1 cellular context compared by ENCODE assay signal in the genomic region with DNA sequence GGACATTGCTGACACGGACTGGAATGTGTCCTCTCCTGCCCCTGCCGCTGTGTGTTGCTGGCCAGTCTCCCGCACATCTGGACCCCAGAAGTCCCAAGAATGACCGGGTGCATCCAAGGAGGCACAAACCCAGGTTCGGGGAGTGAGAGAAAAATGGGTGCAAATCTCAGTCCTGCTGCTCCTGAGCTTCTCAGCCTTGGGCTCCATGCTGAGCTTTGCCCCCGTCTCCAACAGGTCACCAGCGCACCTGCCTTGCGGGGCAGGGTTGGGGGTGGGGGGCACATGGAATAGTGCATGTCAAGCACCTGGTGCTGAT.
TF ChIP-seq lines count a peak whose summit lies in the region.

No MANE protein-coding gene starts in this region.

TF ChIP-seq in GM23338, 12 proteins besides CTCF, POLR2A, EP300 and RAD21 (continued from another document):
- TF ChIP-seq ZNF114 (CRISPR knock-in tag; IDR thresholded peaks at IDR 0.05) (no peak), ZNF331 (CRISPR knock-in tag; IDR thresholded peaks at IDR 0.05; ENCODE audit: low read depth) (no peak), EZH2phosphoT487 (IDR thresholded peaks at IDR 0.05; ENCODE audit: unreplicated experiment) (no peak), STAT1 (IDR thresholded peaks at IDR 0.05; ENCODE audit: unreplicated experiment) (no peak)
- TF ChIP-seq, protein P1, sequence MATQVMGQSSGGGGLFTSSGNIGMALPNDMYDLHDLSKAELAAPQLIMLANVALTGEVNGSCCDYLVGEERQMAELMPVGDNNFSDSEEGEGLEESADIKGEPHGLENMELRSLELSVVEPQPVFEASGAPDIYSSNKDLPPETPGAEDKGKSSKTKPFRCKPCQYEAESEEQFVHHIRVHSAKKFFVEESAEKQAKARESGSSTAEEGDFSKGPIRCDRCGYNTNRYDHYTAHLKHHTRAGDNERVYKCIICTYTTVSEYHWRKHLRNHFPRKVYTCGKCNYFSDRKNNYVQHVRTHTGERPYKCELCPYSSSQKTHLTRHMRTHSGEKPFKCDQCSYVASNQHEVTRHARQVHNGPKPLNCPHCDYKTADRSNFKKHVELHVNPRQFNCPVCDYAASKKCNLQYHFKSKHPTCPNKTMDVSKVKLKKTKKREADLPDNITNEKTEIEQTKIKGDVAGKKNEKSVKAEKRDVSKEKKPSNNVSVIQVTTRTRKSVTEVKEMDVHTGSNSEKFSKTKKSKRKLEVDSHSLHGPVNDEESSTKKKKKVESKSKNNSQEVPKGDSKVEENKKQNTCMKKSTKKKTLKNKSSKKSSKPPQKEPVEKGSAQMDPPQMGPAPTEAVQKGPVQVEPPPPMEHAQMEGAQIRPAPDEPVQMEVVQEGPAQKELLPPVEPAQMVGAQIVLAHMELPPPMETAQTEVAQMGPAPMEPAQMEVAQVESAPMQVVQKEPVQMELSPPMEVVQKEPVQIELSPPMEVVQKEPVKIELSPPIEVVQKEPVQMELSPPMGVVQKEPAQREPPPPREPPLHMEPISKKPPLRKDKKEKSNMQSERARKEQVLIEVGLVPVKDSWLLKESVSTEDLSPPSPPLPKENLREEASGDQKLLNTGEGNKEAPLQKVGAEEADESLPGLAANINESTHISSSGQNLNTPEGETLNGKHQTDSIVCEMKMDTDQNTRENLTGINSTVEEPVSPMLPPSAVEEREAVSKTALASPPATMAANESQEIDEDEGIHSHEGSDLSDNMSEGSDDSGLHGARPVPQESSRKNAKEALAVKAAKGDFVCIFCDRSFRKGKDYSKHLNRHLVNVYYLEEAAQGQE (IDR thresholded peaks at IDR 0.05; ENCODE audit: unreplicated experiment), result no peak
- TF ChIP-seq, protein P2, sequence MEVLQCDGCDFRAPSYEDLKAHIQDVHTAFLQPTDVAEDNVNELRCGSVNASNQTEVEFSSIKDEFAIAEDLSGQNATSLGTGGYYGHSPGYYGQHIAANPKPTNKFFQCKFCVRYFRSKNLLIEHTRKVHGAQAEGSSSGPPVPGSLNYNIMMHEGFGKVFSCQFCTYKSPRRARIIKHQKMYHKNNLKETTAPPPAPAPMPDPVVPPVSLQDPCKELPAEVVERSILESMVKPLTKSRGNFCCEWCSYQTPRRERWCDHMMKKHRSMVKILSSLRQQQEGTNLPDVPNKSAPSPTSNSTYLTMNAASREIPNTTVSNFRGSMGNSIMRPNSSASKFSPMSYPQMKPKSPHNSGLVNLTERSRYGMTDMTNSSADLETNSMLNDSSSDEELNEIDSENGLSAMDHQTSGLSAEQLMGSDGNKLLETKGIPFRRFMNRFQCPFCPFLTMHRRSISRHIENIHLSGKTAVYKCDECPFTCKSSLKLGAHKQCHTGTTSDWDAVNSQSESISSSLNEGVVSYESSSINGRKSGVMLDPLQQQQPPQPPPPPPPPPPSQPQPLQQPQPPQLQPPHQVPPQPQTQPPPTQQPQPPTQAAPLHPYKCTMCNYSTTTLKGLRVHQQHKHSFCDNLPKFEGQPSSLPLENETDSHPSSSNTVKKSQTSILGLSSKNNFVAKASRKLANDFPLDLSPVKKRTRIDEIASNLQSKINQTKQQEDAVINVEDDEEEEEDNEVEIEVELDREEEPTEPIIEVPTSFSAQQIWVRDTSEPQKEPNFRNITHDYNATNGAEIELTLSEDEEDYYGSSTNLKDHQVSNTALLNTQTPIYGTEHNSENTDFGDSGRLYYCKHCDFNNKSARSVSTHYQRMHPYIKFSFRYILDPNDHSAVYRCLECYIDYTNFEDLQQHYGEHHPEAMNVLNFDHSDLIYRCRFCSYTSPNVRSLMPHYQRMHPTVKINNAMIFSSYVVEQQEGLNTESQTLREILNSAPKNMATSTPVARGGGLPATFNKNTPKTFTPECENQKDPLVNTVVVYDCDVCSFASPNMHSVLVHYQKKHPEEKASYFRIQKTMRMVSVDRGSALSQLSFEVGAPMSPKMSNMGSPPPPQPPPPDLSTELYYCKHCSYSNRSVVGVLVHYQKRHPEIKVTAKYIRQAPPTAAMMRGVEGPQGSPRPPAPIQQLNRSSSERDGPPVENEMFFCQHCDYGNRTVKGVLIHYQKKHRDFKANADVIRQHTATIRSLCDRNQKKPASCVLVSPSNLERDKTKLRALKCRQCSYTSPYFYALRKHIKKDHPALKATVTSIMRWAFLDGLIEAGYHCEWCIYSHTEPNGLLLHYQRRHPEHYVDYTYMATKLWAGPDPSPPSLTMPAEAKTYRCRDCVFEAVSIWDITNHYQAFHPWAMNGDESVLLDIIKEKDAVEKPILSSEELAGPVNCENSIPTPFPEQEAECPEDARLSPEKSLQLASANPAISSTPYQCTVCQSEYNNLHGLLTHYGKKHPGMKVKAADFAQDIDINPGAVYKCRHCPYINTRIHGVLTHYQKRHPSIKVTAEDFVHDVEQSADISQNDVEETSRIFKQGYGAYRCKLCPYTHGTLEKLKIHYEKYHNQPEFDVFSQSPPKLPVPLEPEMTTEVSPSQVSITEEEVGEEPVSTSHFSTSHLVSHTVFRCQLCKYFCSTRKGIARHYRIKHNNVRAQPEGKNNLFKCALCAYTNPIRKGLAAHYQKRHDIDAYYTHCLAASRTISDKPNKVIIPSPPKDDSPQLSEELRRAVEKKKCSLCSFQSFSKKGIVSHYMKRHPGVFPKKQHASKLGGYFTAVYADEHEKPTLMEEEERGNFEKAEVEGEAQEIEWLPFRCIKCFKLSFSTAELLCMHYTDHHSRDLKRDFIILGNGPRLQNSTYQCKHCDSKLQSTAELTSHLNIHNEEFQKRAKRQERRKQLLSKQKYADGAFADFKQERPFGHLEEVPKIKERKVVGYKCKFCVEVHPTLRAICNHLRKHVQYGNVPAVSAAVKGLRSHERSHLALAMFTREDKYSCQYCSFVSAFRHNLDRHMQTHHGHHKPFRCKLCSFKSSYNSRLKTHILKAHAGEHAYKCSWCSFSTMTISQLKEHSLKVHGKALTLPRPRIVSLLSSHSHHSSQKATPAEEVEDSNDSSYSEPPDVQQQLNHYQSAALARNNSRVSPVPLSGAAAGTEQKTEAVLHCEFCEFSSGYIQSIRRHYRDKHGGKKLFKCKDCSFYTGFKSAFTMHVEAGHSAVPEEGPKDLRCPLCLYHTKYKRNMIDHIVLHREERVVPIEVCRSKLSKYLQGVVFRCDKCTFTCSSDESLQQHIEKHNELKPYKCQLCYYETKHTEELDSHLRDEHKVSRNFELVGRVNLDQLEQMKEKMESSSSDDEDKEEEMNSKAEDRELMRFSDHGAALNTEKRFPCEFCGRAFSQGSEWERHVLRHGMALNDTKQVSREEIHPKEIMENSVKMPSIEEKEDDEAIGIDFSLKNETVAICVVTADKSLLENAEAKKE (CRISPR knock-in tag; IDR thresholded peaks at IDR 0.05), result no peak
